Comparison of ENCODE assay signal across 8 cellular contexts in genomic region chr7:129054438-129055293, GRCh38. TPM values are rescaled to one million over a fixed set of nuclear protein-coding genes. Genes with fewer than 3 reads are reported as not detected.
DNase-seq lines count a peak whose midpoint lies in the region; ATAC-seq, FAIRE-seq and TF ChIP-seq lines count a peak whose summit lies in the region.

Gene TNPO3 (minus strand): TSS chr7:129055111. CDS start chr7:129054770, 341 bp downstream.

- no peaks in the 10 kb centered on the region for H3K36me3 ChIP-seq in right atrium auricular region
- H3K36me3 ChIP-seq in psoas muscle (ENCODE audit: insufficient read depth in 1 of 2, low read depth in 1 of 2): peaks cover 0 to 6% of the 10 kb centered on the region in 2 donors

- in situ Hi-C loops in GM13976 (cut with MboI; ENCODE audit: low sequenced_read_pairs, unreplicated experiment): no loop called here

- H3K4me1 ChIP-seq in right atrium auricular region (peaks cover 0 to 22% of the 10 kb centered on the region in 2 donors), psoas muscle (peaks cover 17% of the 10 kb centered on the region)

- peaks cover 8% of the 10 kb centered on the region for H3K27me3 Mint-ChIP-seq in T-helper 1 cell treated with Interleukin-12 subunit alpha and Interleukin-12 subunit beta and Interleukin-4 antibody, amounts not matched to agents 30 μg/mL and 1 μg/mL, for 36 hours (ENCODE audit: low read depth)

- no peaks in the 10 kb centered on the region for H3K27me3 ChIP-seq in right atrium auricular region
- no peaks in the 10 kb centered on the region for H3K27me3 ChIP-seq in psoas muscle (ENCODE audit: insufficient read depth in 3 of 3, low read length in 2 of 3)

- TF ChIP-seq CTCF in GM13976 (IDR thresholded peaks at IDR 0.05; ENCODE audit: borderline replicate concordance, control extremely low read depth, extremely low read depth, insufficient read depth, missing control alignments): no peak
- TF ChIP-seq CTCF in right atrium auricular region (IDR thresholded peaks at IDR 0.05): peak in 1 of 2 donors; percentile 19
- no peak for TF ChIP-seq CTCF in psoas muscle (IDR thresholded peaks at IDR 0.05)

- peak within 1 kb of the TSS; percentile 99 for H3K27ac Mint-ChIP-seq in T-helper 1 cell treated with Interleukin-12 subunit alpha and Interleukin-12 subunit beta and Interleukin-4 antibody, amounts not matched to agents 30 μg/mL and 1 μg/mL, for 36 hours

- H3K4me3 Mint-ChIP-seq in T-helper 1 cell treated with Interleukin-12 subunit alpha and Interleukin-12 subunit beta and Interleukin-4 antibody, amounts not matched to agents 30 μg/mL and 1 μg/mL, for 36 hours: peak within 1 kb of the TSS; percentile 99

- H3K9me3 ChIP-seq in right atrium auricular region (no peaks in the 10 kb centered on the region), psoas muscle (no peaks in the 10 kb centered on the region)

- H3K27ac ChIP-seq in right atrium auricular region: peak within 1 kb of the TSS; percentile 97
- H3K27ac ChIP-seq in psoas muscle: peak within 1 kb of the TSS; percentile 99

- H3K9me3 Mint-ChIP-seq in T-helper 1 cell treated with Interleukin-12 subunit alpha and Interleukin-12 subunit beta and Interleukin-4 antibody, amounts not matched to agents 30 μg/mL and 1 μg/mL, for 36 hours: no peaks in the 10 kb centered on the region

- no peak for FAIRE-seq in urothelium cell line (lab: Jason Lieb, UNC)

- peaks cover 21% of the 10 kb centered on the region for H3K4me1 Mint-ChIP-seq in T-helper 1 cell treated with Interleukin-12 subunit alpha and Interleukin-12 subunit beta and Interleukin-4 antibody, amounts not matched to agents 30 μg/mL and 1 μg/mL, for 36 hours (ENCODE audit: low read depth)

- intact Hi-C loops in psoas muscle (cut with DNase I): no loop called here

- DNase-seq in GM13976 (ENCODE audit: low spot score): peak; percentile 93
- peak; percentile 90 for DNase-seq in NCI-H1694 (lab: John Stamatoyannopoulos, UW)
- DNase-seq in amygdala (lab: John Stamatoyannopoulos, UW): peak; percentile 53 to 95 (median 88)
- DNase-seq in right atrium auricular region (ENCODE audit: low spot score): peak; percentile 94
- peak; percentile 95 to 97 for DNase-seq in psoas muscle
- DNase-seq in urothelium cell line (ENCODE audit: low spot score): peak; percentile 90

- ATAC-seq in HG02870 (IDR thresholded peaks at IDR 0.05; ENCODE audit: unreplicated experiment) (peak; percentile 75), psoas muscle (peak; percentile 97 to 99 (median 98))

- peaks cover 9% of the 10 kb centered on the region for H3K36me3 Mint-ChIP-seq in T-helper 1 cell treated with Interleukin-12 subunit alpha and Interleukin-12 subunit beta and Interleukin-4 antibody, amounts not matched to agents 30 μg/mL and 1 μg/mL, for 36 hours (ENCODE audit: low read depth)

- 0 to 1% (median 0%) methylated on average over 54 to 59 of the region's 59 CpGs for WGBS in psoas muscle, 3 donors

- H3K4me3 ChIP-seq in right atrium auricular region: peak within 1 kb of the TSS; percentile 82 to 96
- peak within 1 kb of the TSS; percentile 99 for H3K4me3 ChIP-seq in psoas muscle

RNA-seq across cellular contexts. Expression of gene TNPO3, which starts in this region (rescaled TPM):
- total RNA-seq in right atrium auricular region (10 to 100 TPM; 23.5 to 23.6 TPM), psoas muscle (10 to 100 TPM; 36.0 to 40.6 (median 37.1) TPM)
- polyA plus RNA-seq in psoas muscle: 10 to 100 TPM; 22.6 to 62.1 (median 32.9) TPM

Comparison
In these comparisons a context has a peak if more than half of its experiments do, and no peak if none do; other contexts are left out.
1. Peak in every context shown above with its lines: DNase-seq, ATAC-seq, H3K4me3 ChIP-seq and H3K27ac ChIP-seq.